ENCODE assay signal across 27 cellular contexts in genomic region chr1:16422041-16422440, GRCh38. TPM values are rescaled to one million over a fixed set of nuclear protein-coding genes. Genes with fewer than 3 reads are reported as not detected.
"Had no signal": no experiment of that assay in that cellular context is flagged by ENCODE, and none has a peak within 500 bp of the region (broad histone marks: within the 10 kb centered on the region; RNA-seq: fewer than 3 reads in every experiment).

No MANE protein-coding gene starts in this region.

- ATAC-seq: activated CD4-positive, alpha-beta T cell treated with anti-CD3 and anti-CD28 coated beads for 36 hours; activated T-cell treated with anti-CD3 and anti-CD28 coated beads, Interleukin-2, amount 50 U/mL, for 4 hours; Panc1; Right ventricle myocardium inferior had no signal

- H3K9me3 Mint-ChIP-seq: activated T-cell treated with anti-CD3 and anti-CD28 coated beads, Interleukin-2, amount 50 U/mL, for 4 hours; T-cell had no signal

- H3K36me3 Mint-ChIP-seq: T-cell had no signal

- H3K27ac ChIP-seq: brain microvascular endothelial cell, cardiac muscle cell, SK-N-MC, VCaP had no signal

- H3K36me3 ChIP-seq: brain microvascular endothelial cell, cardiac muscle cell had no signal

- H3K27me3 ChIP-seq: brain microvascular endothelial cell, cardiac muscle cell had no signal

- H3K4me3 ChIP-seq: cardiac muscle cell, SK-N-MC had no signal

- H3K27me3 Mint-ChIP-seq: activated CD4-positive, alpha-beta T cell treated with anti-CD3 and anti-CD28 coated beads for 36 hours; T-cell had no signal

- DNase-seq: activated CD4-positive, alpha-beta T cell treated with anti-CD3 and anti-CD28 coated beads for 36 hours; activated CD4-positive, CD25-positive, alpha-beta regulatory T cell; activated CD8-positive, alpha-beta memory T cell treated with anti-CD3 and anti-CD28 coated beads for 24 hours; activated effector memory CD4-positive, alpha-beta T cell treated with anti-CD3 and anti-CD28 coated beads, Interleukin-2, amount 50 U/mL, for 16 hours; activated naive CD4-positive, alpha-beta T cell treated with anti-CD3 and anti-CD28 coated beads, Interleukin-2, amount 50 U/mL, for 16 hours; activated T-cell treated with anti-CD3 and anti-CD28 coated beads, Interleukin-2, amount 50 U/mL, for 4 hours; brain microvascular endothelial cell; NCI-H1092; NCI-H1417 treated with DMSO at 0.1 percent for 48 hours; NCI-H1694; NCI-H2029 treated with DMSO at 0.1 percent for 48 hours; NCI-H345; NCI-H510A; NCI-H69; NK-92 treated with Interleukin-12 subunit alpha and Interleukin-12 subunit beta, amount 100 ng/mL, for 24 hours; OCI-M1; RPMI8226; T-cell; T-helper 2 cell; T1000 had no signal

- H3K4me3 Mint-ChIP-seq: activated CD4-positive, alpha-beta T cell treated with anti-CD3 and anti-CD28 coated beads for 36 hours; activated T-cell treated with anti-CD3 and anti-CD28 coated beads, Interleukin-2, amount 50 U/mL, for 4 hours had no signal

- H3K27ac Mint-ChIP-seq: activated CD4-positive, alpha-beta T cell treated with anti-CD3 and anti-CD28 coated beads for 36 hours had no signal

RNA-seq across cellular contexts. Expression of gene SPATA21, which starts 15.2 kb away (rescaled TPM):
- total RNA-seq: activated CD4-positive, alpha-beta T cell treated with anti-CD3 and anti-CD28 coated beads for 36 hours; activated T-cell treated with anti-CD3 and anti-CD28 coated beads, Interleukin-2, amount 50 U/mL, for 4 hours; LHCN-M2; MCF 10A; Right ventricle myocardium inferior; T-cell had no signal
- polyA plus RNA-seq: cardiac muscle cell had no signal
